8 cellular contexts compared by ENCODE assay signal in genomic region chr10:73529089-73529832, GRCh38. TPM values are rescaled to one million over a fixed set of nuclear protein-coding genes. Genes with fewer than 3 reads are reported as not detected.
DNase-seq lines count a peak whose midpoint lies in the region; ATAC-seq and TF ChIP-seq lines count a peak whose summit lies in the region.

No MANE protein-coding gene starts in this region.

- H3F3A ChIP-seq in SU-DHL-6 (ENCODE audit: insufficient read depth): no peaks in the 10 kb centered on the region

- POLR2A ChIA-PET in AG04450 (lab: Yijun Ruan, JAX): interaction anchor here (0.6 kb wide), 1 partner anchor 47 kb away, joined by 6 read pairs; no protein-coding TSS in a partner anchor

- H3K4me2 ChIP-seq in SU-DHL-6 (ENCODE audit: low read depth, low read length, poor library complexity, severe bottlenecking): no peak overlapping the region

- CTCF ChIA-PET in AG04450 (lab: Charles Lee): interaction anchor here (0.5 to 6.5 kb wide), 37 partner anchors 9 to 236 kb away, joined by 3 to 284 read pairs (median 4); partner anchors contain the start of genes MYOZ1 and SEC24C

- no peaks in the 10 kb centered on the region for H3K27me3 ChIP-seq in AG04450 (ENCODE audit: control insufficient read depth, insufficient read depth, low read length)
- H3K27me3 ChIP-seq in SU-DHL-6 (ENCODE audit: low read length): no peaks in the 10 kb centered on the region

- H3K27ac ChIP-seq in AG04450 (ENCODE audit: low read depth, low read length) (no peak overlapping the region), SU-DHL-6 (ENCODE audit: low read depth, low read length) (no peak overlapping the region)

- H3K9me3 ChIP-seq in AG04450 (ENCODE audit: control insufficient read depth, insufficient read depth, low read length): no peaks in the 10 kb centered on the region
- no peaks in the 10 kb centered on the region for H3K9me3 ChIP-seq in SU-DHL-6 (ENCODE audit: insufficient read depth, low read length)

- H3K9me2 ChIP-seq in SU-DHL-6 (replicated peaks; ENCODE audit: insufficient read depth, low read length): no peaks in the 10 kb centered on the region

- no peak overlapping the region for H2AFZ ChIP-seq in SU-DHL-6 (ENCODE audit: low read depth, low read length, severe bottlenecking)

- H3K79me2 ChIP-seq in SU-DHL-6 (ENCODE audit: insufficient read depth, low read length): no peaks in the 10 kb centered on the region

- no peak overlapping the region for H3K4me3 ChIP-seq in AG04450 (ENCODE audit: low read depth, low read length)
- H3K4me3 ChIP-seq in SU-DHL-6 (ENCODE audit: insufficient read depth, low read length, poor library complexity, severe bottlenecking): no peak overlapping the region

- H3K9ac ChIP-seq in SU-DHL-6 (ENCODE audit: low read length): no peak overlapping the region

- no peaks in the 10 kb centered on the region for H3K36me3 ChIP-seq in SU-DHL-6 (ENCODE audit: low read length)

- DNase-seq in AG04450 (ENCODE audit: low read depth, low spot score): peak; percentile 45
- DNase-seq in GM19238 (ENCODE audit: insufficient read length, low spot score): peak; percentile 49
- peak; percentile 54 for DNase-seq in NCI-H1436 treated with DMSO at 0.1 percent for 48 hours (lab: John Stamatoyannopoulos, UW)
- peak in 36 of 58 donors; percentile 0 to 75 (median 15) for DNase-seq in anterior cingulate cortex (lab: John Stamatoyannopoulos, UW)
- no peak for DNase-seq in left ventricle myocardium superior
- no peak for DNase-seq in sciatic nerve (ENCODE audit: low spot score)

- ATAC-seq in left ventricle myocardium superior: peak; percentile 90
- peak; percentile 88 for ATAC-seq in sciatic nerve
- ATAC-seq in GM21381 (IDR thresholded peaks at IDR 0.05; ENCODE audit: unreplicated experiment): no peak

- TF ChIP-seq CTCF in AG04450 (IDR thresholded peaks at IDR 0.05; ENCODE audit: low read depth, low read length): peak; percentile 83
- peak; percentile 81 for TF ChIP-seq CTCF in SU-DHL-6 (IDR thresholded peaks at IDR 0.05; ENCODE audit: insufficient read depth, low read length, poor library complexity, severe bottlenecking)

- intact Hi-C loops in left ventricle myocardium superior (cut with micrococcal nuclease): no loop called here
- intact Hi-C loops in sciatic nerve (cut with DNase I): no loop called here

- no peaks in the 10 kb centered on the region for H4K20me1 ChIP-seq in SU-DHL-6 (ENCODE audit: low read depth, low read length)

RNA-seq across cellular contexts. Expression of gene PPP3CB, which starts 33.4 kb away (rescaled TPM):
- polyA plus RNA-seq in AG04450 (2011; rRNA removed): 35.9 and 41.8 TPM in 2 replicates
- 27.7 and 33.8 TPM in 2 replicates for polyA minus RNA-seq in AG04450 (2011; rRNA and poly(A)+ RNA removed)
- total RNA-seq in left ventricle myocardium superior: 67.7 TPM
- 63.1 TPM for total RNA-seq in sciatic nerve

Comparison
In these comparisons a context has a peak if more than half of its experiments do, and no peak if none do; other contexts are left out.
1. DNase-seq: peak in AG04450 (single experiment), GM19238 (single experiment), NCI-H1436 treated with DMSO at 0.1 percent for 48 hours (single experiment) and anterior cingulate cortex (36 of 58); none in left ventricle myocardium superior (single experiment) and sciatic nerve (single experiment).